21 cellular contexts compared by ENCODE assay signal in genomic region chr6:3635482-3635881, GRCh38.
"Had no signal": no experiment of that assay in that cellular context is flagged by ENCODE, and none has a peak within 500 bp of the region (broad histone marks: within the 10 kb centered on the region; RNA-seq: fewer than 3 reads in every experiment).

No MANE protein-coding gene starts in this region.

- H3K4me1 ChIP-seq: colonic mucosa, pancreas, suprapubic skin, vagina had no signal

- H3K9me3 Mint-ChIP-seq: naive B cell; natural killer cell treated with Interleukin-12 subunit alpha and Interleukin-12 subunit beta and Interleukin-15 and Interleukin-18, amount 100 ng/mL, for 72 hours; stimulated activated naive B cell treated with anti-CD40 and anti-IgM and Interleukin-4, amounts not matched to agents 10 μg/mL and 1 μg/mL and 100 μg/mL, for 72 hours; stimulated activated naive CD8-positive, alpha-beta T cell treated with anti-CD3 and anti-CD28 coated beads, Interleukin-15, Interleukin-2, amounts not matched to agents 100 ng/mL and 50 ng/mL, for 24 hours had no signal

- ATAC-seq: natural killer cell treated with Interleukin-12 subunit alpha and Interleukin-12 subunit beta and Interleukin-15 and Interleukin-18, amount 100 ng/mL, for 72 hours; pancreas; right lobe of liver; stimulated activated naive B cell treated with anti-CD40 and anti-IgM and Interleukin-4, amounts not matched to agents 10 μg/mL and 1 μg/mL and 100 μg/mL, for 72 hours had no signal

- H3K27me3 Mint-ChIP-seq: progenitor cell of endocrine pancreas had no signal

- H3K36me3 ChIP-seq: colonic mucosa, esophagus muscularis mucosa, neutrophil, pancreas, right lobe of liver, suprapubic skin, transverse colon, vagina had no signal

- H3K4me1 Mint-ChIP-seq: naive B cell; stimulated activated naive B cell treated with anti-CD40 and anti-IgM and Interleukin-4, amounts not matched to agents 10 μg/mL and 1 μg/mL and 100 μg/mL, for 72 hours had no signal

- H3K4me3 ChIP-seq: colonic mucosa, esophagus muscularis mucosa, lung, pancreas, right lobe of liver, suprapubic skin, transverse colon, vagina had no signal

- H3K9me3 ChIP-seq: colonic mucosa, esophagus muscularis mucosa, neutrophil, pancreas, right lobe of liver, suprapubic skin, transverse colon, vagina had no signal

- H3K27ac Mint-ChIP-seq: naive B cell; natural killer cell treated with Interleukin-12 subunit alpha and Interleukin-12 subunit beta and Interleukin-15 and Interleukin-18, amount 100 ng/mL, for 72 hours; progenitor cell of endocrine pancreas; stimulated activated naive B cell treated with anti-CD40 and anti-IgM and Interleukin-4, amounts not matched to agents 10 μg/mL and 1 μg/mL and 100 μg/mL, for 72 hours; stimulated activated naive CD8-positive, alpha-beta T cell treated with anti-CD3 and anti-CD28 coated beads, Interleukin-15, Interleukin-2, amounts not matched to agents 100 ng/mL and 50 ng/mL, for 24 hours had no signal

- H3K27ac ChIP-seq: colonic mucosa, esophagus muscularis mucosa, neutrophil, pancreas, right lobe of liver, suprapubic skin, transverse colon, vagina had no signal

- H3K36me3 Mint-ChIP-seq: naive B cell; natural killer cell treated with Interleukin-12 subunit alpha and Interleukin-12 subunit beta and Interleukin-15 and Interleukin-18, amount 100 ng/mL, for 72 hours; stimulated activated naive B cell treated with anti-CD40 and anti-IgM and Interleukin-4, amounts not matched to agents 10 μg/mL and 1 μg/mL and 100 μg/mL, for 72 hours had no signal

- H3K27me3 ChIP-seq: colonic mucosa, esophagus muscularis mucosa, neutrophil, pancreas, right lobe of liver, suprapubic skin, transverse colon, vagina had no signal

- DNase-seq: colonic mucosa; dermis blood vessel endothelial cell; effector memory CD4-positive, alpha-beta T cell; foreskin melanocyte; naive B cell; pancreas; right lobe of liver; small intestine; stimulated activated CD4-positive, alpha-beta T cell treated with anti-CD3 and anti-CD28 coated beads, Interleukin-15, amount 100 ng/mL, for 24 hours; stimulated activated CD4-positive, alpha-beta T cell treated with anti-CD3 and anti-CD28 coated beads, Interleukin-2, amount 100 ng/mL, for 48 hours; stimulated activated naive B cell treated with anti-CD40 and anti-IgM and Interleukin-4, amounts not matched to agents 10 μg/mL and 1 μg/mL and 100 μg/mL, for 72 hours; transverse colon had no signal

- H3K4me3 Mint-ChIP-seq: naive B cell; natural killer cell treated with Interleukin-12 subunit alpha and Interleukin-12 subunit beta and Interleukin-15 and Interleukin-18, amount 100 ng/mL, for 72 hours; neural crest cell; stimulated activated naive B cell treated with anti-CD40 and anti-IgM and Interleukin-4, amounts not matched to agents 10 μg/mL and 1 μg/mL and 100 μg/mL, for 72 hours; stimulated activated naive CD8-positive, alpha-beta T cell treated with anti-CD3 and anti-CD28 coated beads, Interleukin-15, Interleukin-2, amounts not matched to agents 100 ng/mL and 50 ng/mL, for 24 hours had no signal
